10 cellular contexts compared by ENCODE assay signal in genomic region chr16:75252946-75253911, GRCh38. TPM values are rescaled to one million over a fixed set of nuclear protein-coding genes. Genes with fewer than 3 reads are reported as not detected.
DNase-seq lines count a peak whose midpoint lies in the region; ATAC-seq, FAIRE-seq and TF ChIP-seq lines count a peak whose summit lies in the region.
"Had no signal": no experiment of that assay in that cellular context is flagged by ENCODE, and none has a peak within 500 bp of the region (broad histone marks: within the 10 kb centered on the region; RNA-seq: fewer than 3 reads in every experiment).

No MANE protein-coding gene starts in this region.

- H3K9me3 ChIP-seq in right cardiac atrium (ENCODE audit: control insufficient read depth, low read length) = no peaks in the 10 kb centered on the region

- no peak for TF ChIP-seq CTCF in retinal pigment epithelial cell (conservative IDR thresholded peaks at IDR 0.05; ENCODE audit: low read depth, low read length)

- no peak for ATAC-seq in right cardiac atrium
- no peak for ATAC-seq in activated CD4-positive, CD25-positive, alpha-beta regulatory T cell treated with anti-CD3 and anti-CD28 coated beads, Interleukin-2, amount 50 U/mL, for 24 hours
- ATAC-seq in GM19397 (IDR thresholded peaks at IDR 0.05; ENCODE audit: unreplicated experiment) = no peak

- H3K4me3 ChIP-seq in right cardiac atrium (ENCODE audit: low read length) = no peak overlapping the region
- H3K4me3 ChIP-seq in retinal pigment epithelial cell (ENCODE audit: low read length) = peak overlapping the region; percentile 6

- FAIRE-seq in urothelium cell line (lab: Jason Lieb, UNC) = no peak

- H3K27ac ChIP-seq in angular gyrus (ENCODE audit: low read depth, low read length) (peak overlapping the region; percentile 80), right cardiac atrium (ENCODE audit: low read length) (peak overlapping the region; percentile 32)

- peaks cover 59% of the 10 kb centered on the region for H3K4me1 ChIP-seq in right cardiac atrium (ENCODE audit: control insufficient read depth, insufficient read depth, low read length)

- peak; percentile 94 for DNase-seq in EL
- DNase-seq in right cardiac atrium = peak; percentile 26 to 73 (median 65)
- peak; percentile 77 for DNase-seq in retinal pigment epithelial cell (ENCODE audit: low read depth)
- no peak for DNase-seq in NCI-H2029 treated with DMSO at 0.1 percent for 48 hours (lab: John Stamatoyannopoulos, UW)
- no peak for DNase-seq in urothelium cell line (ENCODE audit: low spot score)
- DNase-seq: DMS79 treated with DMSO at 0.1 percent for 48 hours, NCI-H2081 treated with DMSO at 0.1 percent for 48 hours had no signal

- intact Hi-C loops in right cardiac atrium (cut with DNase I) = loop anchor here in 2 of 4 donors (10.0 kb wide), 1 partner anchor 52 kb away; no protein-coding TSS in a partner anchor

- H3K27me3 ChIP-seq in right cardiac atrium (ENCODE audit: control insufficient read depth, insufficient read depth) = no peaks in the 10 kb centered on the region

- 45% methylated on average over 15 of the region's 15 CpGs for WGBS in right cardiac atrium

RNA-seq across cellular contexts. Expression of gene BCAR1, which starts 1.8 kb away (rescaled TPM):
- total RNA-seq in right cardiac atrium = 10 to 100 TPM; 58.1 to 68.8 (median 68.0) TPM
- 53.1 TPM for polyA plus RNA-seq in right cardiac atrium

RNA-seq across cellular contexts. Expression of gene CTRB1, which starts 34.4 kb away (rescaled TPM):
- under 1 TPM in 1 of 4 donors, not detected in 3; 0.62 TPM for total RNA-seq in right cardiac atrium
- polyA plus RNA-seq in right cardiac atrium = 0.27 TPM

RNA-seq across cellular contexts. Expression of gene CTRB2, which starts 46.3 kb away (rescaled TPM):
- total RNA-seq in right cardiac atrium = 1 to 10 TPM in 1 of 4 donors, not detected in 3; 2.9 TPM
- 0.14 TPM for polyA plus RNA-seq in right cardiac atrium

Comparison
In these comparisons a context has a peak if more than half of its experiments do, and no peak if none do; other contexts are left out.
1. DNase-seq: peak in EL (single experiment), right cardiac atrium (3 of 3) and retinal pigment epithelial cell (single experiment); none in NCI-H2029 treated with DMSO at 0.1 percent for 48 hours (single experiment) and urothelium cell line (single experiment).